Comparison of ENCODE assay signal across 8 cellular contexts in the genomic region with DNA sequence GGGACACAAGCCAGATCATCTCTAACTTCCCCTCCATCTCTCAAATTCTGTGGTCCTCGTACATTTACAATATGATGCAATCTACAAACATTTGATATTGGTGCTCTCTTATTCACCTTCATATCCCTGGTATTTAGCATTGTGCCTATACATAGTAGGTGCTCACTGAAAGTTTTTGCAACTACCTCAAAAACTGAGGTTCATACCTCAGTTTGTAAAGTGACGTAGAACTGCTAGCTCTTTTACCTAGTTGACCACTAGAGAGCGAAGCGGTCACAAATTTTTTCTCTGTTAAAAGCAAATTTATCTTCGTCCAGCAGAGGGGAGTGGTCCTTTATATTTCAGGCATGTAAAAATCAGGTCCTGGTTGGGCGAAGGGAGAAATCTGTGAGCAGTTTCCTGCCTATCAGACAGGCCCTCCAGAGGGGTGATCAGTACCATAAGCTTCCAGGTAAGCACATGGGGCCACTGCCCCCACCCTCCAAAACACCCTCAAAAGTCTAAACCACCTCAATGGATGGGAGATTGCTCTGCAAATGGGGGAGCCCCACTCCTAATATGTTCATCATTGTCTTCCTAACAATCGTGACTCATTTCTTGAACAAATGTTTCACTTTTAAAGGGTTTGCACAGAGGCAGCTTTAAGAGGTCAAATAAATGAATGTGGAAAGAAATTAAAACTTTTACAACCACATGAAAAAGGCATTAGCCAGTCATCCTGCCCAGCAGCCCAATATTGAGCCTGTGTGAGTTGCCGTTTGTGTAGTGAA. TPM values are rescaled to one million over a fixed set of nuclear protein-coding genes. Genes with fewer than 3 reads are reported as not detected.
DNase-seq lines count a peak whose midpoint lies in the region; ATAC-seq and TF ChIP-seq lines count a peak whose summit lies in the region.

No MANE protein-coding gene starts in this region.

- H3K27me3 ChIP-seq in esophagus squamous epithelium: no peaks in the 10 kb centered on the region
- peaks cover 29% of the 10 kb centered on the region for H3K27me3 ChIP-seq in neural progenitor cell
- no peaks in the 10 kb centered on the region for H3K27me3 ChIP-seq in aorta (ENCODE audit: control insufficient read depth in 1 of 2, insufficient read depth in 2 of 2, low read length in 1 of 2)

- H3K4me1 ChIP-seq in esophagus squamous epithelium (peaks cover 3 to 37% (median 6%) of the 10 kb centered on the region in 3 donors), neural progenitor cell (no peaks in the 10 kb centered on the region), aorta (ENCODE audit: control insufficient read depth in 1 of 2, insufficient read depth in 2 of 2, low read length in 2 of 2) (no peaks in the 10 kb centered on the region)

- no peaks in the 10 kb centered on the region for H4K20me1 ChIP-seq in neural progenitor cell (ENCODE audit: low read depth)

- H3K4me2 ChIP-seq in neural progenitor cell: no peak overlapping the region

- H3K4me3 Mint-ChIP-seq in neural progenitor cell: no peak overlapping the region

- H3K36me3 ChIP-seq in esophagus squamous epithelium (no peaks in the 10 kb centered on the region), neural progenitor cell (no peaks in the 10 kb centered on the region), aorta (ENCODE audit: control insufficient read depth in 1 of 2, insufficient read depth in 2 of 2, low read length in 1 of 2) (no peaks in the 10 kb centered on the region)

- H3K27ac ChIP-seq in VCaP (peak overlapping the region; percentile 91), esophagus squamous epithelium (peak overlapping the region in 3 of 4 donors; percentile 3 to 42 (median 9)), neural progenitor cell (no peak overlapping the region), aorta (ENCODE audit: low read depth in 1 of 2, low read length in 2 of 2) (no peak overlapping the region)

- H3K4me3 ChIP-seq in esophagus squamous epithelium (peak overlapping the region in 1 of 4 donors; percentile 22), neural progenitor cell (no peak overlapping the region), aorta (ENCODE audit: low read length in 2 of 2) (no peak overlapping the region)

- H3F3A ChIP-seq in neural progenitor cell (ENCODE audit: low read depth): peaks cover 5% of the 10 kb centered on the region

- no peaks in the 10 kb centered on the region for H3K79me2 ChIP-seq in neural progenitor cell (ENCODE audit: low read depth)

- no peak overlapping the region for H3K9ac ChIP-seq in neural progenitor cell

- intact Hi-C loops in esophagus squamous epithelium (cut with DNase I) (no loop called here), aorta (cut with DNase I) (loop anchor here in 1 of 2 donors (10.0 kb wide), 1 partner anchor 98 kb away; a partner anchor contains a TSS)

- TF ChIP-seq CTCF in VCaP (conservative IDR thresholded peaks at IDR 0.05) (peak; percentile 95), esophagus squamous epithelium (IDR thresholded peaks at IDR 0.05) (peak in 5 of 6 experiments; percentile 31 to 59 (median 45)), neural progenitor cell (IDR thresholded peaks at IDR 0.05) (peak; percentile 83)

- H3K36me3 Mint-ChIP-seq in neural progenitor cell: peaks cover 2% of the 10 kb centered on the region

- no peak overlapping the region for H3K27ac Mint-ChIP-seq in neural progenitor cell

- TF ChIP-seq POLR2A in esophagus squamous epithelium (IDR thresholded peaks at IDR 0.05): no peak

- H3K9me3 ChIP-seq in esophagus squamous epithelium (no peaks in the 10 kb centered on the region), neural progenitor cell (ENCODE audit: low read depth) (no peaks in the 10 kb centered on the region), aorta (ENCODE audit: control insufficient read depth, low read length) (no peaks in the 10 kb centered on the region)

- H3K4me1 Mint-ChIP-seq in neural progenitor cell: peaks cover 16% of the 10 kb centered on the region

- DNase-seq in Ammon's horn (ENCODE audit: low spot score): peak; percentile 27
- DNase-seq in NCI-H2171 (lab: John Stamatoyannopoulos, UW): peak; percentile 26
- DNase-seq in esophagus squamous epithelium (lab: John Stamatoyannopoulos, UW): no peak
- peak; percentile 82 for DNase-seq in neural progenitor cell (ENCODE audit: low spot score)
- DNase-seq in aorta: no peak

- peak; percentile 73 for ATAC-seq in GM18498 (IDR thresholded peaks at IDR 0.05; ENCODE audit: unreplicated experiment)
- ATAC-seq in HG02981 (IDR thresholded peaks at IDR 0.05; ENCODE audit: unreplicated experiment): peak; percentile 73
- no peak for ATAC-seq in aorta (ENCODE audit: low FRiP score)

- peaks cover 17% of the 10 kb centered on the region for H3K27me3 Mint-ChIP-seq in neural progenitor cell (ENCODE audit: insufficient read depth, low read depth)

- WGBS in esophagus squamous epithelium, 2 donors: 19 to 27% methylated on average over 8 of the region's 8 CpGs
- WGBS in aorta, 2 donors: 20 to 21% methylated on average over 8 of the region's 8 CpGs

- H3K9me3 Mint-ChIP-seq in neural progenitor cell: no peaks in the 10 kb centered on the region

- H2AFZ ChIP-seq in neural progenitor cell (replicated peaks): no peak overlapping the region

RNA-seq across cellular contexts. Expression of a gene that starts 10.6 kb away (rescaled TPM):
- 10 to 100 TPM in 3 of 4 donors, 1 to 10 TPM in 1; 6.3 to 19.5 (median 13.5) TPM for total RNA-seq in esophagus squamous epithelium
- 20.4 and 25.0 TPM in 2 replicates for total RNA-seq in neural progenitor cell (ENCODE audit: low replicate concordance)
- total RNA-seq in aorta: 10 to 100 TPM; 17.3 to 19.7 TPM
- polyA plus RNA-seq in aorta: 1 to 10 TPM; 2.1 to 4.0 TPM

RNA-seq across cellular contexts. Expression of a gene that starts 29.4 kb away (rescaled TPM):
- total RNA-seq in esophagus squamous epithelium: under 1 TPM in 3 of 4 donors, not detected in 1; 0.40 to 0.57 (median 0.47) TPM
- 2.8 and 4.3 TPM in 2 replicates for total RNA-seq in neural progenitor cell (ENCODE audit: low replicate concordance)
- not detected for total RNA-seq in aorta
- under 1 TPM in 1 of 2 donors, not detected in 1; 0.05 TPM for polyA plus RNA-seq in aorta

Comparison
In these comparisons a context has a peak if more than half of its experiments do, and no peak if none do; other contexts are left out.
1. DNase-seq: peak in Ammon's horn (single experiment), NCI-H2171 (single experiment) and neural progenitor cell (single experiment); none in esophagus squamous epithelium (single experiment) and aorta (0 of 2).
2. H3K27ac ChIP-seq: peak in VCaP (single experiment) and esophagus squamous epithelium (3 of 4); none in neural progenitor cell (single experiment) and aorta (0 of 2).
3. CTCF ChIP-seq: peak in every context shown above with its lines; median percentile 95 in VCaP; 83 in neural progenitor cell; 45 in esophagus squamous epithelium.